Comparison of ENCODE assay signal across 15 cellular contexts in the genomic region with DNA sequence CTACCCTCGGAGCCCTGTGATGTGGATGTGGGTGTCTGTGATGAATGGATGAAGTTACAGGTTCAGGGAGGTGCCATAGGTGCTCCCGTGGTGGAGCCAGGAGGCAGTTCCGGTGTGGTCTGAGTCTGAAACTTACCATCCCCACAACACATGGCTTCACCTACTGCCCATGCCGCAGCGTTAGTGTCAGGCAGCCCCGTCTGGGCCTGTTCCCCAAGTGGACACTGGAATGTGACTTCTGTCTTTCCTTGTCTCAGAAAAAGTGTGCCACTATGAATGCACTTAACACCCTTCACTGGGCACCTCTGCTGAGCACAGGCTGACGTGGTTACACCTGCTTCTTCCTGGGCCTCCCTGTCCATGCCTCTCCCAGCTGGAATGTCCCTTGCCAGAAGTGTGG. TPM values are rescaled to one million over a fixed set of nuclear protein-coding genes. Genes with fewer than 3 reads are reported as not detected.
A peak's percentile ranks its signal among the peaks of the same experiment; 100 is the strongest.
DNase-seq lines count a peak whose midpoint lies in the region; TF ChIP-seq lines count a peak whose summit lies in the region.
"Had no signal": no experiment of that assay in that cellular context is flagged by ENCODE, and none has a peak within 500 bp of the region (broad histone marks: within the 10 kb centered on the region; RNA-seq: fewer than 3 reads in every experiment).

No MANE protein-coding gene starts in this region.

- H3K27me3 ChIP-seq in neuronal stem cell (ENCODE audit: control insufficient read depth in 3 of 3, insufficient read depth in 3 of 3, low read depth in 1 of 3, low read length in 3 of 3), result no peaks in the 10 kb centered on the region
- H3K27me3 ChIP-seq in spleen (replicated peaks in 1 of 7), result no peaks in the 10 kb centered on the region
- H3K27me3 ChIP-seq in MG63, result no peaks in the 10 kb centered on the region

- no peaks in the 10 kb centered on the region for H3K79me1 ChIP-seq in neuronal stem cell (ENCODE audit: low read depth, low read length)

- H4K91ac ChIP-seq in neuronal stem cell (ENCODE audit: low read depth, low read length, poor library complexity), result no peak overlapping the region

- no peak overlapping the region for H3K4me3 ChIP-seq in coronary artery
- H3K4me3 ChIP-seq in neuronal stem cell (ENCODE audit: low read length in 2 of 2), result no peak overlapping the region
- no peak overlapping the region for H3K4me3 ChIP-seq in spleen
- no peak overlapping the region for H3K4me3 ChIP-seq in foreskin fibroblast (ENCODE audit: low read depth in 1 of 2, low read length in 2 of 2)
- no peak overlapping the region for H3K4me3 ChIP-seq in MG63

- no peak overlapping the region for H2BK120ac ChIP-seq in neuronal stem cell (ENCODE audit: low read depth, low read length)

- TF ChIP-seq CTCF in coronary artery (IDR thresholded peaks at IDR 0.05) (no peak), spleen (IDR thresholded peaks at IDR 0.05 in 8 of 11, conservative IDR thresholded peaks at IDR 0.05 in 3 of 11) (no peak), foreskin fibroblast (IDR thresholded peaks at IDR 0.05; ENCODE audit: low read depth, low read length) (no peak)

- no peak overlapping the region for H2AFZ ChIP-seq in neuronal stem cell (ENCODE audit: low read length)

- peaks cover 4 to 6% of the 10 kb centered on the region in 2 donors for H3K4me1 ChIP-seq in neuronal stem cell (ENCODE audit: control insufficient read depth in 2 of 2, insufficient read depth in 1 of 2, low read depth in 1 of 2, low read length in 2 of 2)
- H3K4me1 ChIP-seq in spleen, result peaks cover 3 to 52% (median 26%) of the 10 kb centered on the region in 6 donors

- intact Hi-C loops in spleen (cut with DNase I; ENCODE audit: low total_unique reads), result loop anchor here (10.0 kb wide), 1 partner anchor 52 kb away; no protein-coding TSS in a partner anchor

- no peak overlapping the region for H3K14ac ChIP-seq in neuronal stem cell (ENCODE audit: low read length)

- H3K9me3 ChIP-seq in neuronal stem cell (replicated peaks in 1 of 2; ENCODE audit: control insufficient read depth in 2 of 2, insufficient read depth in 1 of 2, low read depth in 1 of 2, low read length in 2 of 2) (peaks cover 0 to 3% of the 10 kb centered on the region in 2 donors), spleen (no peaks in the 10 kb centered on the region), MG63 (no peaks in the 10 kb centered on the region)

- H3K18ac ChIP-seq in neuronal stem cell (ENCODE audit: low read length), result no peak overlapping the region

- H3K4ac ChIP-seq in neuronal stem cell (ENCODE audit: low read length), result no peak overlapping the region

- H3K36me3 ChIP-seq in neuronal stem cell (replicated peaks in 1 of 2; ENCODE audit: control insufficient read depth in 2 of 2, insufficient read depth in 2 of 2, low read length in 2 of 2) (no peaks in the 10 kb centered on the region), spleen (no peaks in the 10 kb centered on the region), MG63 (peaks cover 28% of the 10 kb centered on the region)

- no peak overlapping the region for H2BK5ac ChIP-seq in neuronal stem cell (ENCODE audit: low read length)

- TF ChIP-seq POLR2A in spleen (IDR thresholded peaks at IDR 0.05), result no peak

- no peak overlapping the region for H4K8ac ChIP-seq in neuronal stem cell (ENCODE audit: low read depth, low read length)

- H3K9ac ChIP-seq in neuronal stem cell (ENCODE audit: low read depth, low read length, poor library complexity), result peak overlapping the region; percentile 15

- WGBS in neuronal stem cell (ENCODE audit: extremely low coverage in 2 of 2, insufficient read length in 2 of 2, insufficient replicate concordance in 1 of 2), 2 donors, result no CpG with 5 or more reads among the region's 7 CpGs
- WGBS in spleen, 5 donors, result 86 to 95% (median 92%) methylated on average over 7 of the region's 7 CpGs

- no peak overlapping the region for H3K4me2 ChIP-seq in neuronal stem cell (ENCODE audit: insufficient read depth, low read length, poor library complexity, severe bottlenecking)

- H3K27ac ChIP-seq in coronary artery (no peak overlapping the region), neuronal stem cell (replicated peaks; ENCODE audit: low read length) (no peak overlapping the region), spleen (no peak overlapping the region)
- H3K27ac ChIP-seq: 22Rv1 had no signal

- DNase-seq in activated CD8-positive, alpha-beta memory T cell treated with anti-CD3 and anti-CD28 coated beads, Interleukin-2, amount 50 U/mL, for 48 hours, result peak; percentile 25
- no peak for DNase-seq in activated CD8-positive, alpha-beta memory T cell treated with anti-CD3 and anti-CD28 coated beads for 24 hours
- DNase-seq in coronary artery (ENCODE audit: low spot score) (peak; percentile 50), neuronal stem cell (ENCODE audit: low spot score) (no peak), spleen (peak; percentile 61), foreskin fibroblast (no peak), MG63 (no peak)
- no peak for DNase-seq in activated CD4-positive, CD25-positive, alpha-beta regulatory T cell (lab: John Stamatoyannopoulos, UW)
- DNase-seq: CD8-positive, alpha-beta T cell; COR-L47; GF-D8; HCEC 1CT; HFFc6 had no signal

- no peak overlapping the region for H2BK12ac ChIP-seq in neuronal stem cell (ENCODE audit: low read length)

- H2BK15ac ChIP-seq in neuronal stem cell (ENCODE audit: low read length), result no peak overlapping the region

- no peak overlapping the region for H2AK5ac ChIP-seq in neuronal stem cell (ENCODE audit: low read depth, low read length)

- H3K23ac ChIP-seq in neuronal stem cell (ENCODE audit: low read depth, low read length, poor library complexity), result no peak overlapping the region

RNA-seq across cellular contexts. Expression of gene ANKRD33B, which starts 8.6 kb away (rescaled TPM):
- 4.1 TPM for polyA plus RNA-seq in neuronal stem cell (2013, experiment 1 of 2)
- polyA plus RNA-seq in neuronal stem cell (2013, experiment 2 of 2), result 4.5 TPM
- 10 to 100 TPM; 20.7 to 37.8 (median 26.7) TPM for total RNA-seq in spleen
- 1 to 10 TPM; 2.0 to 5.3 (median 2.4) TPM for polyA plus RNA-seq in spleen
- 9.6 and 10.4 TPM in 2 replicates for total RNA-seq in MG63 (2014; rRNA removed; shearing (Covaris generic); ENCODE audit: low replicate concordance)
- polyA plus RNA-seq: CD14-positive monocyte had no signal

Comparison
In these comparisons a context has a peak if more than half of its experiments do, and no peak if none do; other contexts are left out.
1. DNase-seq: peak in activated CD8-positive, alpha-beta memory T cell treated with anti-CD3 and anti-CD28 coated beads, Interleukin-2, amount 50 U/mL, for 48 hours (single experiment), coronary artery (single experiment) and spleen (single experiment); none in activated CD8-positive, alpha-beta memory T cell treated with anti-CD3 and anti-CD28 coated beads for 24 hours (single experiment), neuronal stem cell (single experiment), foreskin fibroblast (0 of 2), MG63 (single experiment) and activated CD4-positive, CD25-positive, alpha-beta regulatory T cell (0 of 4).